In the genomic region with DNA sequence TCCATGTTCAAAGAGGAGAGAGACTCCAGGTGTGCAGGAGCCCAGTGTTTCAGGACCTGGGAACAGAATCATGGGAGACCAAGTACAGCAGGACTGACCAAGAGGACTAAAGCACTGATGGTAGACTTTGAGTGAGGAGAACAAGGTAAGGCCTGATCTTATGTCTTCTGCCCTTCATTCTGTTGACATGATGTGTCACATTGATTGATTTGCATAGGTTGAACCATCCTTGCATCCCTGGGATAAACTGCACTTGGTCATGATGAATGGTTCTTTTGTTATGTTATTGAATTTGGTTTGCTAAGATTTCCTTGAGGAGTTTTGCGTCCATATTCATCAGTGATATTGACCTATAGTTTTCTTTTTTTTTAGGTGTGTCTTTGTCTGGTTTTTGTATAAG, we compare ENCODE assay signal across 20 cellular contexts.
"Had no signal": no experiment of that assay in that cellular context is flagged by ENCODE, and none has a peak within 500 bp of the region (broad histone marks: within the 10 kb centered on the region; RNA-seq: fewer than 3 reads in every experiment).

No MANE protein-coding gene starts in this region.

- H3K4me3 Mint-ChIP-seq: activated naive CD8-positive, alpha-beta T cell; activated T-cell treated with anti-CD3 and anti-CD28 coated beads, Interleukin-2, amount 50 U/mL, for 4 hours; central memory CD8-positive, alpha-beta T cell; dendritic cell treated with granulocyte-macrophage colony-stimulating factor and Interleukin-4, amounts not matched to agents 40 ng/mL and 50 ng/mL, for 4 days; endodermal cell; WTC11 had no signal

- H3K4me1 Mint-ChIP-seq: endodermal cell, WTC11 had no signal

- H3K27ac Mint-ChIP-seq: activated naive CD8-positive, alpha-beta T cell; endodermal cell; WTC11 had no signal

- DNase-seq: activated CD4-positive, alpha-beta T cell treated with anti-CD3 and anti-CD28 coated beads, Interleukin-2, amount 50 U/mL, for 1 hour; activated CD8-positive, alpha-beta memory T cell treated with anti-CD3 and anti-CD28 coated beads, Interleukin-2, amount 50 U/mL, for 48 hours; activated gamma-delta T cell; activated naive CD4-positive, alpha-beta T cell treated with Interleukin-2 at 50 U/mL for 16 hours; activated T-cell treated with anti-CD3 and anti-CD28 coated beads for 4 hours; activated T-cell treated with anti-CD3 and anti-CD28 coated beads, Interleukin-2, amount 50 U/mL, for 4 hours; amniotic stem cell; anterior cingulate cortex; brain microvascular endothelial cell; dorsolateral prefrontal cortex; effector memory CD4-positive, alpha-beta T cell; endodermal cell; foreskin fibroblast; head of caudate nucleus; hippocampal formation; T-helper 9 cell had no signal

- H3K9me3 Mint-ChIP-seq: central memory CD8-positive, alpha-beta T cell had no signal
